ENCODE assay signal across 14 cellular contexts in genomic region chr18:80201739-80202138, GRCh38. TPM values are rescaled to one million over a fixed set of nuclear protein-coding genes. Genes with fewer than 3 reads are reported as not detected.
DNase-seq lines count a peak whose midpoint lies in the region; ATAC-seq and TF ChIP-seq lines count a peak whose summit lies in the region.
"Had no signal": no experiment of that assay in that cellular context is flagged by ENCODE, and none has a peak within 500 bp of the region (broad histone marks: within the 10 kb centered on the region; RNA-seq: fewer than 3 reads in every experiment).

No MANE protein-coding gene starts in this region.

- no CpG with 5 or more reads among the region's 9 CpGs for WGBS in trophoblast cell (ENCODE audit: extremely low coverage, insufficient coverage, insufficient read length)
- WGBS in stomach, 5 donors = 66 to 82% (median 79%) methylated on average over 9 of the region's 9 CpGs

- no peaks in the 10 kb centered on the region for H3K9me3 ChIP-seq in trophoblast cell (ENCODE audit: insufficient read depth, low read depth, low read length)
- no peaks in the 10 kb centered on the region for H3K9me3 ChIP-seq in stomach
- H3K9me3 ChIP-seq: mucosa of descending colon, prostate gland had no signal

- H2BK5ac ChIP-seq in trophoblast cell (ENCODE audit: low read depth, low read length, poor library complexity) = no peak overlapping the region

- H3K79me2 ChIP-seq in trophoblast cell (ENCODE audit: control insufficient read depth, insufficient read depth, low read length, poor library complexity) = no peaks in the 10 kb centered on the region

- intact Hi-C loops in stomach (cut with DNase I; ENCODE audit: low total_unique reads) = no loop called here

- no peak overlapping the region for H4K8ac ChIP-seq in trophoblast cell (ENCODE audit: low read depth, low read length)

- peak; percentile 5 for ATAC-seq in GM18498 (IDR thresholded peaks at IDR 0.05; ENCODE audit: unreplicated experiment)
- peak; percentile 16 for ATAC-seq in GM19452 (IDR thresholded peaks at IDR 0.05; ENCODE audit: unreplicated experiment)
- peak; percentile 9 for ATAC-seq in HG02852 (IDR thresholded peaks at IDR 0.05; ENCODE audit: unreplicated experiment)
- peak; percentile 2 for ATAC-seq in HG03571 (IDR thresholded peaks at IDR 0.05; ENCODE audit: unreplicated experiment)
- ATAC-seq: mucosa of descending colon had no signal

- DNase-seq in substantia nigra (lab: John Stamatoyannopoulos, UW) = no peak
- no peak for DNase-seq in trophoblast cell
- no peak for DNase-seq in RWPE1 (ENCODE audit: low spot score)
- DNase-seq in stomach = no peak
- DNase-seq: activated CD4-positive, alpha-beta T cell treated with anti-CD3 and anti-CD28 coated beads, Interleukin-2, amount 10 ng/mL, durations not matched to agents 24 days and 14 days; activated naive CD4-positive, alpha-beta T cell treated with anti-CD3 and anti-CD28 coated beads, Interleukin-2, amount 10 ng/mL, durations not matched to agents 7 days and 5 days; cerebellar nuclear complex; MM.1S; mucosa of descending colon had no signal

- TF ChIP-seq CTCF in RWPE1 (conservative IDR thresholded peaks at IDR 0.05; ENCODE audit: low read depth) (no peak), stomach (IDR thresholded peaks at IDR 0.05) (no peak)

- TF ChIP-seq POLR2A in stomach (IDR thresholded peaks at IDR 0.05) = no peak

- H4K12ac ChIP-seq in trophoblast cell (ENCODE audit: low read depth, low read length) = no peak overlapping the region

- TF ChIP-seq EP300 in stomach (IDR thresholded peaks at IDR 0.05) = no peak

- no peak overlapping the region for H3K23ac ChIP-seq in trophoblast cell (ENCODE audit: low read length)

- H3K4me1 ChIP-seq in trophoblast cell (ENCODE audit: control insufficient read depth in 1 of 2, insufficient read depth in 2 of 2, low read length in 2 of 2) (peaks cover 2 to 5% of the 10 kb centered on the region in 2 experiments), stomach (no peaks in the 10 kb centered on the region)
- H3K4me1 ChIP-seq: prostate gland had no signal

- H2AFZ ChIP-seq in trophoblast cell (ENCODE audit: insufficient read depth, low read length, poor library complexity) = no peak overlapping the region

- no peak overlapping the region for H2AK5ac ChIP-seq in trophoblast cell (ENCODE audit: low read length)

- POLR2A ChIA-PET in RWPE1 (lab: Yijun Ruan, JAX; ENCODE audit: low non-redundant PET) = no interaction called here

- no peaks in the 10 kb centered on the region for H3K79me1 ChIP-seq in trophoblast cell (ENCODE audit: low read length)

- H3K4ac ChIP-seq in trophoblast cell (ENCODE audit: low read depth, low read length) = no peak overlapping the region

- no peaks in the 10 kb centered on the region for H3K36me3 ChIP-seq in trophoblast cell (ENCODE audit: control insufficient read depth in 1 of 2, insufficient read depth in 2 of 2, low read length in 2 of 2)
- no peaks in the 10 kb centered on the region for H3K36me3 ChIP-seq in stomach
- H3K36me3 ChIP-seq: prostate gland had no signal

- no peak overlapping the region for H4K91ac ChIP-seq in trophoblast cell (ENCODE audit: low read depth, low read length)

- no peak overlapping the region for H3K14ac ChIP-seq in trophoblast cell (ENCODE audit: low read length)

- no peak overlapping the region for H2BK120ac ChIP-seq in trophoblast cell (ENCODE audit: insufficient read depth, low read length, poor library complexity)

- H3K27me3 ChIP-seq in trophoblast cell (ENCODE audit: insufficient read depth, low read length) (no peaks in the 10 kb centered on the region), stomach (no peaks in the 10 kb centered on the region)

- no peak overlapping the region for H3K18ac ChIP-seq in trophoblast cell (ENCODE audit: low read length)

- H3K4me3 ChIP-seq in trophoblast cell (ENCODE audit: low read depth, low read length) (no peak overlapping the region), stomach (no peak overlapping the region)
- H3K4me3 ChIP-seq: mucosa of descending colon, prostate gland had no signal

- CTCF ChIA-PET in RWPE1 (lab: Yijun Ruan, JAX) = no interaction called here

- H3K4me2 ChIP-seq in trophoblast cell (ENCODE audit: low read length) = no peak overlapping the region

- H3K9ac ChIP-seq in trophoblast cell (ENCODE audit: low read length) = no peak overlapping the region

- H3K27ac ChIP-seq in substantia nigra (ENCODE audit: low read depth, low read length, poor library complexity, severe bottlenecking) (no peak overlapping the region), trophoblast cell (ENCODE audit: low read depth, low read length) (no peak overlapping the region), RWPE1 (no peak overlapping the region), stomach (no peak overlapping the region)

- H2BK12ac ChIP-seq in trophoblast cell (ENCODE audit: low read length) = no peak overlapping the region

RNA-seq across cellular contexts. Expression of gene PARD6G, which starts 45.6 kb away (rescaled TPM):
- polyA plus RNA-seq in trophoblast cell (2013) = 5.5 and 5.7 TPM in 2 replicates
- 10 to 100 TPM in 1 of 5 donors, 1 to 10 TPM in 4; 1.8 to 15.9 (median 4.1) TPM for total RNA-seq in stomach
- polyA plus RNA-seq in stomach = 1 to 10 TPM; 1.5 to 7.5 (median 2.2) TPM
